8 cellular contexts compared by ENCODE assay signal in genomic region chr6:42726026-42726425, GRCh38. TPM values are rescaled to one million over a fixed set of nuclear protein-coding genes. Genes with fewer than 3 reads are reported as not detected.
A peak's percentile ranks its signal among the peaks of the same experiment; 100 is the strongest.
DNase-seq lines count a peak whose midpoint lies in the region; ATAC-seq, FAIRE-seq and TF ChIP-seq lines count a peak whose summit lies in the region.

No MANE protein-coding gene starts in this region.

- H3K27ac ChIP-seq in kidney (ENCODE audit: low read depth in 2 of 2, low read length in 2 of 2) (peak overlapping the region; percentile 30 to 71), temporal lobe (ENCODE audit: low read depth, low read length) (peak overlapping the region; percentile 73)

- DNase-seq in activated T-cell treated with anti-CD3 and anti-CD28 coated beads, Interleukin-2, amount 50 U/mL, for 4 hours, result no peak
- no peak for DNase-seq in activated T-cell treated with anti-CD3 and anti-CD28 coated beads, Interleukin-2, amount 50 U/mL, for 1 hour
- no peak for DNase-seq in activated CD4-positive, alpha-beta memory T cell treated with anti-CD3 and anti-CD28 coated beads, Interleukin-2, amount 10 ng/mL, durations not matched to agents 7 days and 5 days
- DNase-seq in kidney (no peak), SHP77 (lab: John Stamatoyannopoulos, UW) (no peak), midbrain (lab: John Stamatoyannopoulos, UW) (no peak)

- TF ChIP-seq CTCF in kidney (IDR thresholded peaks at IDR 0.05; ENCODE audit: borderline replicate concordance, extremely low read depth, insufficient read depth), result no peak

- no peaks in the 10 kb centered on the region for H3K36me3 Mint-ChIP-seq in activated T-cell treated with anti-CD3 and anti-CD28 coated beads, Interleukin-2, amount 50 U/mL, for 4 hours (ENCODE audit: insufficient read depth)
- H3K36me3 Mint-ChIP-seq in activated CD4-positive, alpha-beta memory T cell treated with anti-CD3 and anti-CD28 coated beads, Interleukin-2, amount 10 ng/mL, durations not matched to agents 7 days and 5 days (ENCODE audit: low read depth), result no peaks in the 10 kb centered on the region

- POLR2A ChIA-PET in activated CD4-positive, alpha-beta memory T cell treated with anti-CD3 and anti-CD28 coated beads, Interleukin-2, amount 10 ng/mL, durations not matched to agents 7 days and 5 days (lab: Charles Lee), result interaction anchor here (0.6 to 3.4 kb wide), 17 partner anchors 8 to 204 kb away, joined by 3 to 35 read pairs (median 6); partner anchors contain the start of genes CNPY3, RPL7L1, TBCC and UBR2

- CTCF ChIA-PET in activated CD4-positive, alpha-beta memory T cell treated with anti-CD3 and anti-CD28 coated beads, Interleukin-2, amount 10 ng/mL, durations not matched to agents 7 days and 5 days (lab: Charles Lee), result interaction anchor here (0.6 to 4.1 kb wide), 36 partner anchors 11 to 416 kb away, joined by 3 to 79 read pairs (median 4); partner anchors contain the start of genes RPL7L1, TBCC and UBR2

- H3K27me3 Mint-ChIP-seq in activated T-cell treated with anti-CD3 and anti-CD28 coated beads, Interleukin-2, amount 50 U/mL, for 4 hours (ENCODE audit: low read depth), result no peaks in the 10 kb centered on the region
- H3K27me3 Mint-ChIP-seq in activated CD4-positive, alpha-beta memory T cell treated with anti-CD3 and anti-CD28 coated beads, Interleukin-2, amount 10 ng/mL, durations not matched to agents 7 days and 5 days, result no peaks in the 10 kb centered on the region

- no peak for ATAC-seq in activated T-cell treated with anti-CD3 and anti-CD28 coated beads, Interleukin-2, amount 50 U/mL, for 4 hours
- ATAC-seq in GM18505 (IDR thresholded peaks at IDR 0.05; ENCODE audit: unreplicated experiment), result no peak

- peak overlapping the region; percentile 91 for H3K27ac Mint-ChIP-seq in activated CD4-positive, alpha-beta memory T cell treated with anti-CD3 and anti-CD28 coated beads, Interleukin-2, amount 10 ng/mL, durations not matched to agents 7 days and 5 days

- H3K4me3 Mint-ChIP-seq in activated T-cell treated with anti-CD3 and anti-CD28 coated beads, Interleukin-2, amount 50 U/mL, for 4 hours, result peak overlapping the region; percentile 82
- peak overlapping the region; percentile 77 for H3K4me3 Mint-ChIP-seq in activated CD4-positive, alpha-beta memory T cell treated with anti-CD3 and anti-CD28 coated beads, Interleukin-2, amount 10 ng/mL, durations not matched to agents 7 days and 5 days

- intact Hi-C loops in kidney (cut with DNase I), result loop anchor here (10.0 kb wide), 1 partner anchor 61 kb away; no protein-coding TSS in a partner anchor

- H3K36me3 ChIP-seq in kidney (ENCODE audit: control insufficient read depth in 1 of 2, insufficient read depth in 2 of 2, low read length in 2 of 2), result no peaks in the 10 kb centered on the region

- no peak for FAIRE-seq in kidney (lab: Jason Lieb, UNC)

- H3K4me1 ChIP-seq in kidney (ENCODE audit: control insufficient read depth in 1 of 2, insufficient read depth in 1 of 2, low read depth in 1 of 2, low read length in 2 of 2), result peaks cover 0 to 2% of the 10 kb centered on the region in 2 donors

- peak overlapping the region; percentile 68 to 96 for H3K4me3 ChIP-seq in kidney (ENCODE audit: low read length in 2 of 2)

- TF ChIP-seq POLR2A in GM18505 (IDR thresholded peaks at IDR 0.05; ENCODE audit: borderline replicate concordance, extremely low read depth, insufficient read depth, insufficient read length), result no peak

- H3K9ac ChIP-seq in kidney (ENCODE audit: low read length in 2 of 2), result peak overlapping the region in 1 of 2 donors; percentile 9

- H3K9me3 ChIP-seq in kidney (ENCODE audit: control insufficient read depth in 1 of 2, low read length in 2 of 2), result no peaks in the 10 kb centered on the region

- H3K4me1 Mint-ChIP-seq in activated T-cell treated with anti-CD3 and anti-CD28 coated beads, Interleukin-2, amount 50 U/mL, for 4 hours (ENCODE audit: low read depth), result peaks cover 18% of the 10 kb centered on the region
- peaks cover 22% of the 10 kb centered on the region for H3K4me1 Mint-ChIP-seq in activated CD4-positive, alpha-beta memory T cell treated with anti-CD3 and anti-CD28 coated beads, Interleukin-2, amount 10 ng/mL, durations not matched to agents 7 days and 5 days

- H3K9me3 Mint-ChIP-seq in activated T-cell treated with anti-CD3 and anti-CD28 coated beads, Interleukin-2, amount 50 U/mL, for 4 hours, result no peaks in the 10 kb centered on the region
- no peaks in the 10 kb centered on the region for H3K9me3 Mint-ChIP-seq in activated CD4-positive, alpha-beta memory T cell treated with anti-CD3 and anti-CD28 coated beads, Interleukin-2, amount 10 ng/mL, durations not matched to agents 7 days and 5 days

RNA-seq across cellular contexts. Expression of gene PRPH2, which starts 3.6 kb away (rescaled TPM):
- total RNA-seq in activated T-cell treated with anti-CD3 and anti-CD28 coated beads, Interleukin-2, amount 50 U/mL, for 4 hours, result under 1 TPM in 1 of 3 donors, not detected in 2; 0.05 TPM
- total RNA-seq in activated CD4-positive, alpha-beta memory T cell treated with anti-CD3 and anti-CD28 coated beads, Interleukin-2, amount 10 ng/mL, durations not matched to agents 7 days and 5 days, result not detected
- total RNA-seq in kidney (1.6 TPM), temporal lobe (3.4 TPM)
- polyA plus RNA-seq in kidney (ENCODE audit: insufficient read depth, low read depth, low replicate concordance), result 0.75 TPM

RNA-seq across cellular contexts. Expression of gene TBCC, which starts 19.9 kb away (rescaled TPM):
- 10 to 100 TPM; 19.6 to 21.4 (median 20.1) TPM for total RNA-seq in activated T-cell treated with anti-CD3 and anti-CD28 coated beads, Interleukin-2, amount 50 U/mL, for 4 hours
- total RNA-seq in activated CD4-positive, alpha-beta memory T cell treated with anti-CD3 and anti-CD28 coated beads, Interleukin-2, amount 10 ng/mL, durations not matched to agents 7 days and 5 days, result 10 to 100 TPM; 33.7 to 34.9 TPM
- total RNA-seq in kidney (21.2 TPM), temporal lobe (42.8 TPM)
- 17.6 TPM for polyA plus RNA-seq in kidney (ENCODE audit: insufficient read depth, low read depth, low replicate concordance)

RNA-seq across cellular contexts. Expression of gene BICRAL, which starts 55.8 kb away (rescaled TPM):
- total RNA-seq in activated T-cell treated with anti-CD3 and anti-CD28 coated beads, Interleukin-2, amount 50 U/mL, for 4 hours, result 1 to 10 TPM; 7.6 to 8.5 (median 8.2) TPM
- total RNA-seq in activated CD4-positive, alpha-beta memory T cell treated with anti-CD3 and anti-CD28 coated beads, Interleukin-2, amount 10 ng/mL, durations not matched to agents 7 days and 5 days, result 10 to 100 TPM; 27.9 to 28.1 TPM
- total RNA-seq in kidney (20.9 TPM), temporal lobe (21.6 TPM)
- polyA plus RNA-seq in kidney (ENCODE audit: insufficient read depth, low read depth, low replicate concordance), result 2.7 TPM
